1 cellular context compared by ENCODE assay signal in genomic region chr5:177456591-177456964, GRCh38.
TF ChIP-seq lines count a peak whose summit lies in the region.

No MANE protein-coding gene starts in this region.

TF ChIP-seq in IMR-90, 13 proteins besides CTCF, POLR2A, EP300 and RAD21:
- no peak for TF ChIP-seq MAZ (IDR thresholded peaks at IDR 0.05; ENCODE audit: borderline replicate concordance, low read depth, low read length)
- TF ChIP-seq SMC3 (IDR thresholded peaks at IDR 0.05; ENCODE audit: low read depth, low read length), result no peak
- no peak for TF ChIP-seq CEBPB (IDR thresholded peaks at IDR 0.05; ENCODE audit: low read depth, low read length)
- TF ChIP-seq NFE2L2 (IDR thresholded peaks at IDR 0.05; ENCODE audit: low read depth, low read length), result no peak
- no peak for TF ChIP-seq RCOR1 (IDR thresholded peaks at IDR 0.05; ENCODE audit: insufficient replicate concordance, low read length)
- no peak for TF ChIP-seq ELK1 (IDR thresholded peaks at IDR 0.05; ENCODE audit: borderline replicate concordance, low read depth, low read length)
- no peak for TF ChIP-seq USF2 (IDR thresholded peaks at IDR 0.05; ENCODE audit: low read depth, low read length)
- TF ChIP-seq MXI1 (IDR thresholded peaks at IDR 0.05; ENCODE audit: borderline replicate concordance, low read depth, low read length), result no peak
- TF ChIP-seq BHLHE40 (IDR thresholded peaks at IDR 0.05; ENCODE audit: low read depth, low read length), result no peak
- TF ChIP-seq RFX5 (IDR thresholded peaks at IDR 0.05; ENCODE audit: low read depth, low read length), result no peak
- TF ChIP-seq MAFK (IDR thresholded peaks at IDR 0.05; ENCODE audit: low read depth, low read length), result no peak
- TF ChIP-seq FOS (IDR thresholded peaks at IDR 0.05; ENCODE audit: low read depth, low read length), result no peak
- no peak for TF ChIP-seq CHD1 (IDR thresholded peaks at IDR 0.05; ENCODE audit: low read depth, low read length)
